Comparison of ENCODE assay signal across 1 cellular context in genomic region chrX:48909703-48910102, GRCh38.
TF ChIP-seq lines count a peak whose summit lies in the region.

No MANE protein-coding gene starts in this region.

TF ChIP-seq in GM12878, 131 proteins besides CTCF, POLR2A, EP300 and RAD21:
- no peak for TF ChIP-seq HDAC6 (IDR thresholded peaks at IDR 0.05; ENCODE audit: unreplicated experiment)
- peak; percentile 1; the same call in 1 of the 2 replicates for TF ChIP-seq POLR2AphosphoS5 (IDR thresholded peaks at IDR 0.05; ENCODE audit: low read length)
- TF ChIP-seq, protein P1, sequence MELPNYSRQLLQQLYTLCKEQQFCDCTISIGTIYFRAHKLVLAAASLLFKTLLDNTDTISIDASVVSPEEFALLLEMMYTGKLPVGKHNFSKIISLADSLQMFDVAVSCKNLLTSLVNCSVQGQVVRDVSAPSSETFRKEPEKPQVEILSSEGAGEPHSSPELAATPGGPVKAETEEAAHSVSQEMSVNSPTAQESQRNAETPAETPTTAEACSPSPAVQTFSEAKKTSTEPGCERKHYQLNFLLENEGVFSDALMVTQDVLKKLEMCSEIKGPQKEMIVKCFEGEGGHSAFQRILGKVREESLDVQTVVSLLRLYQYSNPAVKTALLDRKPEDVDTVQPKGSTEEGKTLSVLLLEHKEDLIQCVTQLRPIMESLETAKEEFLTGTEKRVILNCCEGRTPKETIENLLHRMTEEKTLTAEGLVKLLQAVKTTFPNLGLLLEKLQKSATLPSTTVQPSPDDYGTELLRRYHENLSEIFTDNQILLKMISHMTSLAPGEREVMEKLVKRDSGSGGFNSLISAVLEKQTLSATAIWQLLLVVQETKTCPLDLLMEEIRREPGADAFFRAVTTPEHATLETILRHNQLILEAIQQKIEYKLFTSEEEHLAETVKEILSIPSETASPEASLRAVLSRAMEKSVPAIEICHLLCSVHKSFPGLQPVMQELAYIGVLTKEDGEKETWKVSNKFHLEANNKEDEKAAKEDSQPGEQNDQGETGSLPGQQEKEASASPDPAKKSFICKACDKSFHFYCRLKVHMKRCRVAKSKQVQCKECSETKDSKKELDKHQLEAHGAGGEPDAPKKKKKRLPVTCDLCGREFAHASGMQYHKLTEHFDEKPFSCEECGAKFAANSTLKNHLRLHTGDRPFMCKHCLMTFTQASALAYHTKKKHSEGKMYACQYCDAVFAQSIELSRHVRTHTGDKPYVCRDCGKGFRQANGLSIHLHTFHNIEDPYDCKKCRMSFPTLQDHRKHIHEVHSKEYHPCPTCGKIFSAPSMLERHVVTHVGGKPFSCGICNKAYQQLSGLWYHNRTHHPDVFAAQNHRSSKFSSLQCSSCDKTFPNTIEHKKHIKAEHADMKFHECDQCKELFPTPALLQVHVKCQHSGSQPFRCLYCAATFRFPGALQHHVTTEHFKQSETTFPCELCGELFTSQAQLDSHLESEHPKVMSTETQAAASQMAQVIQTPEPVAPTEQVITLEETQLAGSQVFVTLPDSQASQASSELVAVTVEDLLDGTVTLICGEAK (IDR thresholded peaks at IDR 0.05; ENCODE audit: borderline replicate concordance), result no peak
- no peak for TF ChIP-seq E2F4 (IDR thresholded peaks at IDR 0.05; ENCODE audit: low read depth, low read length)
- no peak for TF ChIP-seq BACH1 (IDR thresholded peaks at IDR 0.05; ENCODE audit: borderline replicate concordance)
- TF ChIP-seq, protein P2, sequence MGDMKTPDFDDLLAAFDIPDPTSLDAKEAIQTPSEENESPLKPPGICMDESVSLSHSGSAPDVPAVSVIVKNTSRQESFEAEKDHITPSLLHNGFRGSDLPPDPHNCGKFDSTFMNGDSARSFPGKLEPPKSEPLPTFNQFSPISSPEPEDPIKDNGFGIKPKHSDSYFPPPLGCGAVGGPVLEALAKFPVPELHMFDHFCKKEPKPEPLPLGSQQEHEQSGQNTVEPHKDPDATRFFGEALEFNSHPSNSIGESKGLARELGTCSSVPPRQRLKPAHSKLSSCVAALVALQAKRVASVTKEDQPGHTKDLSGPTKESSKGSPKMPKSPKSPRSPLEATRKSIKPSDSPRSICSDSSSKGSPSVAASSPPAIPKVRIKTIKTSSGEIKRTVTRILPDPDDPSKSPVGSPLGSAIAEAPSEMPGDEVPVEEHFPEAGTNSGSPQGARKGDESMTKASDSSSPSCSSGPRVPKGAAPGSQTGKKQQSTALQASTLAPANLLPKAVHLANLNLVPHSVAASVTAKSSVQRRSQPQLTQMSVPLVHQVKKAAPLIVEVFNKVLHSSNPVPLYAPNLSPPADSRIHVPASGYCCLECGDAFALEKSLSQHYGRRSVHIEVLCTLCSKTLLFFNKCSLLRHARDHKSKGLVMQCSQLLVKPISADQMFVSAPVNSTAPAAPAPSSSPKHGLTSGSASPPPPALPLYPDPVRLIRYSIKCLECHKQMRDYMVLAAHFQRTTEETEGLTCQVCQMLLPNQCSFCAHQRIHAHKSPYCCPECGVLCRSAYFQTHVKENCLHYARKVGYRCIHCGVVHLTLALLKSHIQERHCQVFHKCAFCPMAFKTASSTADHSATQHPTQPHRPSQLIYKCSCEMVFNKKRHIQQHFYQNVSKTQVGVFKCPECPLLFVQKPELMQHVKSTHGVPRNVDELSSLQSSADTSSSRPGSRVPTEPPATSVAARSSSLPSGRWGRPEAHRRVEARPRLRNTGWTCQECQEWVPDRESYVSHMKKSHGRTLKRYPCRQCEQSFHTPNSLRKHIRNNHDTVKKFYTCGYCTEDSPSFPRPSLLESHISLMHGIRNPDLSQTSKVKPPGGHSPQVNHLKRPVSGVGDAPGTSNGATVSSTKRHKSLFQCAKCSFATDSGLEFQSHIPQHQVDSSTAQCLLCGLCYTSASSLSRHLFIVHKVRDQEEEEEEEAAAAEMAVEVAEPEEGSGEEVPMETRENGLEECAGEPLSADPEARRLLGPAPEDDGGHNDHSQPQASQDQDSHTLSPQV (IDR thresholded peaks at IDR 0.05), result no peak
